In genomic region chr4:152117054-152117453, GRCh38 we compare ENCODE assay signal across 25 cellular contexts.
DNase-seq lines count a peak whose midpoint lies in the region; ATAC-seq and TF ChIP-seq lines count a peak whose summit lies in the region.
"Had no signal": no experiment of that assay in that cellular context is flagged by ENCODE, and none has a peak within 500 bp of the region (broad histone marks: within the 10 kb centered on the region; RNA-seq: fewer than 3 reads in every experiment).

No MANE protein-coding gene starts in this region.

- peaks cover 46% of the 10 kb centered on the region for H3K4me1 ChIP-seq in CD8-positive, alpha-beta memory T cell (ENCODE audit: insufficient read depth, low read length)
- H3K4me1 ChIP-seq: parathyroid adenoma had no signal

- TF ChIP-seq CTCF in nephron progenitor cell (IDR thresholded peaks at IDR 0.05): no peak

- peaks cover 13 to 20% of the 10 kb centered on the region in 2 donors for H3K36me3 Mint-ChIP-seq in activated naive CD4-positive, alpha-beta T cell treated with anti-CD3 and anti-CD28 coated beads, Interleukin-2, amount 50 U/mL, for 72 hours
- H3K36me3 Mint-ChIP-seq in CD8-positive, alpha-beta memory T cell: peaks cover 0 to 1% (median 0%) of the 10 kb centered on the region in 3 donors
- peaks cover 9% of the 10 kb centered on the region for H3K36me3 Mint-ChIP-seq in effector memory CD8-positive, alpha-beta T cell (ENCODE audit: insufficient read depth)
- no peaks in the 10 kb centered on the region for H3K36me3 Mint-ChIP-seq in nephron progenitor cell (ENCODE audit: low read depth)
- H3K36me3 Mint-ChIP-seq: CD14-positive monocyte; stimulated activated naive B cell treated with anti-CD40 and anti-IgM and Interleukin-4, amounts not matched to agents 10 μg/mL and 1 μg/mL and 100 μg/mL, for 72 hours had no signal

- CTCF ChIA-PET in CD8-positive, alpha-beta memory T cell (lab: Charles Lee): no interaction called here

- H3K9me3 Mint-ChIP-seq in activated naive CD4-positive, alpha-beta T cell treated with anti-CD3 and anti-CD28 coated beads, Interleukin-2, amount 50 U/mL, for 72 hours: peaks cover 16 to 23% of the 10 kb centered on the region in 2 donors
- peaks cover 0 to 3% (median under 1%) of the 10 kb centered on the region in 5 donors for H3K9me3 Mint-ChIP-seq in CD8-positive, alpha-beta memory T cell
- H3K9me3 Mint-ChIP-seq in effector memory CD8-positive, alpha-beta T cell: peaks cover 8 to 15% of the 10 kb centered on the region in 2 donors
- peaks cover 11% of the 10 kb centered on the region for H3K9me3 Mint-ChIP-seq in nephron progenitor cell

- H3K36me3 ChIP-seq in CD8-positive, alpha-beta memory T cell (ENCODE audit: insufficient read depth, low read length): no peaks in the 10 kb centered on the region
- H3K36me3 ChIP-seq: suprapubic skin had no signal

- no peaks in the 10 kb centered on the region for H3K27me3 ChIP-seq in CD8-positive, alpha-beta memory T cell (ENCODE audit: insufficient read depth, low read length, poor library complexity, severe bottlenecking)
- H3K27me3 ChIP-seq: suprapubic skin had no signal

- POLR2A ChIA-PET in CD8-positive, alpha-beta memory T cell (lab: Charles Lee): no interaction called here

- peaks cover 53 to 66% (median 59%) of the 10 kb centered on the region in 3 donors for H3K4me1 Mint-ChIP-seq in CD8-positive, alpha-beta memory T cell
- peaks cover 47 to 53% of the 10 kb centered on the region in 2 donors for H3K4me1 Mint-ChIP-seq in effector memory CD8-positive, alpha-beta T cell (ENCODE audit: low read depth in 2 of 2)
- peaks cover 76% of the 10 kb centered on the region for H3K4me1 Mint-ChIP-seq in nephron progenitor cell

- H3K27ac ChIP-seq in CD8-positive, alpha-beta memory T cell (ENCODE audit: low read depth, low read length): no peak overlapping the region
- H3K27ac ChIP-seq: epithelial cell of prostate, parathyroid adenoma, suprapubic skin had no signal

- no peaks in the 10 kb centered on the region for H3K9me3 ChIP-seq in CD8-positive, alpha-beta memory T cell (ENCODE audit: low read length)
- H3K9me3 ChIP-seq: suprapubic skin had no signal

- DNase-seq in activated naive CD4-positive, alpha-beta T cell treated with anti-CD3 and anti-CD28 coated beads, Interleukin-2, amount 50 U/mL, for 72 hours (ENCODE audit: low spot score in 2 of 2): peak in 1 of 2 donors; percentile 37
- no peak for DNase-seq in activated naive CD4-positive, alpha-beta T cell (lab: John Stamatoyannopoulos, UW)
- no peak for DNase-seq in CD8-positive, alpha-beta memory T cell
- no peak for DNase-seq in effector memory CD8-positive, alpha-beta T cell
- DNase-seq in nephron progenitor cell (no peak), KBM-7 (no peak), EL (no peak), OCI-M2 (lab: John Stamatoyannopoulos, UW; ENCODE audit: unreplicated experiment) (no peak)
- DNase-seq: activated B cell treated with CpG ODN at 0.5 μM for 24 hours; activated CD4-positive, alpha-beta T cell treated with anti-CD3 and anti-CD28 coated beads, Interleukin-2, amount 50 U/mL, for 4 hours; activated gamma-delta T cell; anterior cingulate cortex; hypothalamus; IMR-90; left colon; NCI-H146; NCI-H2107; NCI-H446; NCI-H748 treated with DMSO at 0.1 percent for 48 hours; stimulated activated naive B cell treated with anti-CD40 and anti-IgM and Interleukin-4, amounts not matched to agents 10 μg/mL and 1 μg/mL and 100 μg/mL, for 72 hours had no signal

- H3K27ac Mint-ChIP-seq in activated naive CD4-positive, alpha-beta T cell treated with anti-CD3 and anti-CD28 coated beads, Interleukin-2, amount 50 U/mL, for 72 hours: peak overlapping the region; percentile 4 to 86
- peak overlapping the region; percentile 86 to 100 (median 95) for H3K27ac Mint-ChIP-seq in CD8-positive, alpha-beta memory T cell
- H3K27ac Mint-ChIP-seq in effector memory CD8-positive, alpha-beta T cell: peak overlapping the region; percentile 91 to 92
- peak overlapping the region; percentile 47 for H3K27ac Mint-ChIP-seq in nephron progenitor cell
- H3K27ac Mint-ChIP-seq: activated B cell treated with CpG ODN at 0.5 μM for 24 hours; CD14-positive monocyte; stimulated activated naive B cell treated with anti-CD40 and anti-IgM and Interleukin-4, amounts not matched to agents 10 μg/mL and 1 μg/mL and 100 μg/mL, for 72 hours had no signal

- H3K27me3 Mint-ChIP-seq in CD8-positive, alpha-beta memory T cell: no peaks in the 10 kb centered on the region
- no peaks in the 10 kb centered on the region for H3K27me3 Mint-ChIP-seq in effector memory CD8-positive, alpha-beta T cell
- no peaks in the 10 kb centered on the region for H3K27me3 Mint-ChIP-seq in nephron progenitor cell (ENCODE audit: low read depth, poor library complexity)

- in situ Hi-C loops in KBM-7 (cut with MboI; ENCODE audit: low pct_unique_long_range_greater_than_20kb, low sequenced_read_pairs): no loop called here

- peak overlapping the region; percentile 3 to 84 (median 79) for H3K4me3 Mint-ChIP-seq in CD8-positive, alpha-beta memory T cell
- peak overlapping the region; percentile 71 to 78 for H3K4me3 Mint-ChIP-seq in effector memory CD8-positive, alpha-beta T cell
- H3K4me3 Mint-ChIP-seq in nephron progenitor cell: no peak overlapping the region
- H3K4me3 Mint-ChIP-seq: activated B cell treated with CpG ODN at 0.5 μM for 24 hours, CD14-positive monocyte had no signal

- ATAC-seq in activated naive CD4-positive, alpha-beta T cell treated with anti-CD3 and anti-CD28 coated beads, Interleukin-2, amount 50 U/mL, for 72 hours: no peak
- ATAC-seq in effector memory CD8-positive, alpha-beta T cell (replicated peaks): no peak
- ATAC-seq: left colon; stimulated activated naive B cell treated with anti-CD40 and anti-IgM and Interleukin-4, amounts not matched to agents 10 μg/mL and 1 μg/mL and 100 μg/mL, for 72 hours had no signal

- H3K4me3 ChIP-seq in CD8-positive, alpha-beta memory T cell (ENCODE audit: low read length): no peak overlapping the region
- H3K4me3 ChIP-seq: skin epidermis, suprapubic skin had no signal

Comparison
In these comparisons a context has a peak if more than half of its experiments do, and no peak if none do; other contexts are left out.
1. H3K27ac Mint-ChIP-seq: peak in every context shown above with its lines; median percentile 95 in CD8-positive, alpha-beta memory T cell; 92 in effector memory CD8-positive, alpha-beta T cell; 47 in nephron progenitor cell; 45 in activated naive CD4-positive, alpha-beta T cell treated with anti-CD3 and anti-CD28 coated beads, Interleukin-2, amount 50 U/mL, for 72 hours.